Comparison of ENCODE assay signal across 34 cellular contexts in the genomic region with DNA sequence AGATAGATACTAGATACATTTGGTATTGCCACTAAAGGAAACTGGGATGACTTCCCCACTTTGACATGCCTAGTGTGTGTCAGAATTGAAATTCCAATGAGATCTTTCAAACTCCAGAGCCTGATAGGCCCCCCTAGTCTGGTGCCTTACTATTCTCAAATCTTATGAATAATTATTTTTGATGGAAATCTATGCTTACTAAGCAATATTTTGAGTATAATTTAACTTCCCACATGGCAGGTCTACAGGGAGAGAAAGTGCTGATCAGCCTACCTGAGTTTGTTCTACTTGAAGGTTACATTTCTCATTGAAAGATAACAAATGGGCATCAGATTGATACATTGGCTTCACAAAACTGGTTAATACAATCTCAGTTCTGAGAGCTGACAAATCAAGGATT.
"Had no signal": no experiment of that assay in that cellular context is flagged by ENCODE, and none has a peak within 500 bp of the region (broad histone marks: within the 10 kb centered on the region; RNA-seq: fewer than 3 reads in every experiment).

No MANE protein-coding gene starts in this region.

- H3K4me1 ChIP-seq: adrenal gland, ascending aorta, body of pancreas, breast epithelium had no signal

- H3K27ac ChIP-seq: adrenal gland, ascending aorta, body of pancreas, brain microvascular endothelial cell, breast epithelium, cardiac muscle cell had no signal

- H3K27me3 ChIP-seq: adrenal gland, ascending aorta, body of pancreas, brain microvascular endothelial cell, breast epithelium, cardiac muscle cell had no signal

- FAIRE-seq: astrocyte, bronchial epithelial cell had no signal

- H3K4me3 ChIP-seq: adrenal gland, ascending aorta, body of pancreas, breast epithelium, cardiac muscle cell had no signal

- H3K9me3 ChIP-seq: adrenal gland, ascending aorta, body of pancreas, breast epithelium had no signal

- H3K36me3 ChIP-seq: adrenal gland, ascending aorta, brain microvascular endothelial cell, breast epithelium, cardiac muscle cell had no signal

- ATAC-seq: activated naive CD4-positive, alpha-beta T cell treated with anti-CD3 and anti-CD28 coated beads, Interleukin-2, amount 50 U/mL, for 72 hours; activated naive CD8-positive, alpha-beta T cell treated with anti-CD3 and anti-CD28 coated beads, Interleukin-2, amount 50 U/mL, for 24 hours; activated T-cell treated with anti-CD3 and anti-CD28 coated beads, Interleukin-2, amount 50 U/mL, for 4 hours; activated T-cell treated with anti-CD3 and anti-CD28 coated beads, Interleukin-2, amount 50 U/mL, for 72 hours; activated T-helper 17 cell treated with anti-CD3 and anti-CD28 coated beads, Interleukin-2, amount 50 U/mL, for 72 hours; body of pancreas had no signal

- DNase-seq: activated effector memory CD4-positive, alpha-beta T cell treated with anti-CD3 and anti-CD28 coated beads, Interleukin-2, amount 50 U/mL, for 16 hours; activated effector memory CD4-positive, alpha-beta T cell treated with Interleukin-2 at 50 U/mL for 16 hours; activated gamma-delta T cell; activated gamma-delta T cell treated with Interleukin-2 at 50 U/mL for 16 hours; activated naive CD4-positive, alpha-beta T cell; activated naive CD4-positive, alpha-beta T cell treated with anti-CD3 and anti-CD28 coated beads for 36 hours; activated naive CD4-positive, alpha-beta T cell treated with anti-CD3 and anti-CD28 coated beads, Interleukin-2, amount 10 ng/mL, durations not matched to agents 7 days and 5 days; activated naive CD4-positive, alpha-beta T cell treated with anti-CD3 and anti-CD28 coated beads, Interleukin-2, amount 50 U/mL, for 16 hours; activated naive CD4-positive, alpha-beta T cell treated with Interleukin-2 at 50 U/mL for 16 hours; activated naive CD8-positive, alpha-beta T cell treated with anti-CD3 and anti-CD28 coated beads for 36 hours; activated naive CD8-positive, alpha-beta T cell treated with anti-CD3 and anti-CD28 coated beads, Interleukin-2, amount 10 ng/mL, durations not matched to agents 7 days and 5 days; activated naive CD8-positive, alpha-beta T cell treated with anti-CD3 and anti-CD28 coated beads, Interleukin-2, amount 50 U/mL, for 24 hours; activated T-cell treated with anti-CD3 and anti-CD28 coated beads, Interleukin-2, amount 50 U/mL, for 1 hour; activated T-cell treated with anti-CD3 and anti-CD28 coated beads, Interleukin-2, amount 50 U/mL, for 24 hours; activated T-cell treated with anti-CD3 and anti-CD28 coated beads, Interleukin-2, amount 50 U/mL, for 4 hours; activated T-cell treated with anti-CD3 and anti-CD28 coated beads, Interleukin-2, amount 50 U/mL, for 48 hours; activated T-cell treated with anti-CD3 and anti-CD28 coated beads, Interleukin-2, amount 50 U/mL, for 72 hours; adrenal gland; amniotic stem cell; amygdala; anterior cingulate cortex; aorta; body of pancreas; brain microvascular endothelial cell; caudate nucleus; central memory CD4-positive, alpha-beta T cell; cerebellar nuclear complex had no signal
